17 cellular contexts compared by ENCODE assay signal in the genomic region with DNA sequence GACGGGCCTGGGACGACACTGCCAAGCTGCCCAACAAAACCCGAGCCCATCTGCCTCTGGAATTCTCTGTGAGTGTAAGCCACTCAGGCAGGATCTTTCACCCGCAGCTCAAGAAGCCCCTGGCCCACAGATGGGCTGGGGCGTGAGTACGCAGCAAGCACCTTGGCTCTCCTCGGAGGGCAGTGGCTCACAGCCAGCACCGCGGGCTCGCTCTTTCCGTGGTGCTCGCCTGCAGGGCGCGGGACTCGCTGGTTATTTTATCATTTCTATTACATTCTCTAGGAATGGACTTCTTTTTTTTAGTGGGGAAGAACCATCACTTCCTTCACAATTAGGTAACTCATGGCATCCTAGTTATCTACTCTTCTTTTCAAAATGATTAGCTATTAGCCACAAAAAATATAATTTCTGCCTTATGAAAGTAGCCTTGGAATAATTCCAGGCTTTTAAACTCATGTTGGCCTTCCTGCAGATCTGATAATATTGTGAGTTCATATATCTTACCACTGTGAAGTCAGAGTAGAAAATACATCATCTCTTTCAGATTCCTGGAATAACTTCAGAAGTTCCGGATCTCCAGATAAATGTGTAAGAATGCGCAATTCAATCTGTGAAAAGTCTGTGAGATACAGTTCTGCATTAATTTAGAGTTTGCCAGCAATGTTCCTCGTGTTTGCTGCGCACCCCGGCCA.
DNase-seq lines count a peak whose midpoint lies in the region; ATAC-seq lines count a peak whose summit lies in the region.
"Had no signal": no experiment of that assay in that cellular context is flagged by ENCODE, and none has a peak within 500 bp of the region (broad histone marks: within the 10 kb centered on the region; RNA-seq: fewer than 3 reads in every experiment).

No MANE protein-coding gene starts in this region.

- H3K27me3 ChIP-seq in neuronal stem cell (ENCODE audit: control insufficient read depth in 3 of 3, insufficient read depth in 3 of 3, low read depth in 1 of 3, low read length in 3 of 3) = no peaks in the 10 kb centered on the region

- DNase-seq in G401 (ENCODE audit: low spot score) (peak; percentile 26), NCI-H524 (lab: John Stamatoyannopoulos, UW) (peak; percentile 70 to 87), cerebellum (ENCODE audit: low spot score) (peak; percentile 17), neuronal stem cell (ENCODE audit: low spot score) (no peak), Kasumi-1 (lab: John Stamatoyannopoulos, UW) (no peak)
- DNase-seq in stimulated activated CD4-positive, alpha-beta T cell treated with anti-CD3 and anti-CD28 coated beads, Interleukin-4, amount 100 ng/mL, for 24 hours = no peak
- DNase-seq: Calu3; DMS153; GOT3; HFFc6; KG1; MM.1S; NCI-H2029 treated with DMSO at 0.1 percent for 48 hours; NK-92 treated with Interleukin-12 subunit alpha and Interleukin-12 subunit beta, amount 100 ng/mL, for 24 hours; PC-3 had no signal

- H3K27ac ChIP-seq in neuronal stem cell (replicated peaks; ENCODE audit: low read length) = no peak overlapping the region

- H3K9me3 ChIP-seq in neuronal stem cell (replicated peaks in 1 of 2; ENCODE audit: control insufficient read depth in 2 of 2, insufficient read depth in 1 of 2, low read depth in 1 of 2, low read length in 2 of 2) = peaks cover 0 to 15% of the 10 kb centered on the region in 2 donors

- no CpG with 5 or more reads among the region's 20 CpGs for WGBS in neuronal stem cell (ENCODE audit: extremely low coverage in 2 of 2, insufficient read length in 2 of 2, insufficient replicate concordance in 1 of 2), 2 donors

- peak overlapping the region; percentile 77 for H4K8ac ChIP-seq in neuronal stem cell (ENCODE audit: low read depth, low read length)

- no peak overlapping the region for H2AFZ ChIP-seq in neuronal stem cell (ENCODE audit: low read length)

- H3K14ac ChIP-seq in neuronal stem cell (ENCODE audit: low read length) = no peak overlapping the region

- H2BK12ac ChIP-seq in neuronal stem cell (ENCODE audit: low read length) = peak overlapping the region; percentile 46

- in situ Hi-C loops in G401 (cut with HindIII; ENCODE audit: low sequenced_read_pairs) = no loop called here

- no peaks in the 10 kb centered on the region for H3K36me3 ChIP-seq in neuronal stem cell (replicated peaks in 1 of 2; ENCODE audit: control insufficient read depth in 2 of 2, insufficient read depth in 2 of 2, low read length in 2 of 2)
- H3K36me3 ChIP-seq: HAP-1 had no signal

- H3K18ac ChIP-seq in neuronal stem cell (ENCODE audit: low read length) = no peak overlapping the region

- H3K4me1 ChIP-seq in neuronal stem cell (ENCODE audit: control insufficient read depth in 2 of 2, insufficient read depth in 1 of 2, low read depth in 1 of 2, low read length in 2 of 2) = peaks cover 0 to 5% of the 10 kb centered on the region in 2 donors
- H3K4me1 ChIP-seq: HAP-1 had no signal

- H2BK5ac ChIP-seq in neuronal stem cell (ENCODE audit: low read length) = no peak overlapping the region

- ATAC-seq in GM18520 (IDR thresholded peaks at IDR 0.05; ENCODE audit: unreplicated experiment) = no peak
- ATAC-seq: PC-3 had no signal

- no peaks in the 10 kb centered on the region for H3K79me1 ChIP-seq in neuronal stem cell (ENCODE audit: low read depth, low read length)

- H3K4me2 ChIP-seq in neuronal stem cell (ENCODE audit: insufficient read depth, low read length, poor library complexity, severe bottlenecking) = no peak overlapping the region

- no peak overlapping the region for H3K23ac ChIP-seq in neuronal stem cell (ENCODE audit: low read depth, low read length, poor library complexity)

- no peak overlapping the region for H3K9ac ChIP-seq in neuronal stem cell (ENCODE audit: low read depth, low read length, poor library complexity)

- H4K91ac ChIP-seq in neuronal stem cell (ENCODE audit: low read depth, low read length, poor library complexity) = no peak overlapping the region

- H2BK120ac ChIP-seq in neuronal stem cell (ENCODE audit: low read depth, low read length) = no peak overlapping the region

- no peak overlapping the region for H2BK15ac ChIP-seq in neuronal stem cell (ENCODE audit: low read length)

- H3K4ac ChIP-seq in neuronal stem cell (ENCODE audit: low read length) = no peak overlapping the region

- no peak overlapping the region for H3K4me3 ChIP-seq in neuronal stem cell (ENCODE audit: low read length in 2 of 2)
- H3K4me3 ChIP-seq: HAP-1 had no signal

- H2AK5ac ChIP-seq in neuronal stem cell (ENCODE audit: low read depth, low read length) = no peak overlapping the region

Comparison
In these comparisons a context has a peak if more than half of its experiments do, and no peak if none do; other contexts are left out.
1. DNase-seq: peak in G401 (single experiment), NCI-H524 (2 of 2) and cerebellum (single experiment); none in neuronal stem cell (single experiment), stimulated activated CD4-positive, alpha-beta T cell treated with anti-CD3 and anti-CD28 coated beads, Interleukin-4, amount 100 ng/mL, for 24 hours (single experiment) and Kasumi-1 (0 of 2).